Comparison of ENCODE assay signal across 25 cellular contexts in the genomic region with DNA sequence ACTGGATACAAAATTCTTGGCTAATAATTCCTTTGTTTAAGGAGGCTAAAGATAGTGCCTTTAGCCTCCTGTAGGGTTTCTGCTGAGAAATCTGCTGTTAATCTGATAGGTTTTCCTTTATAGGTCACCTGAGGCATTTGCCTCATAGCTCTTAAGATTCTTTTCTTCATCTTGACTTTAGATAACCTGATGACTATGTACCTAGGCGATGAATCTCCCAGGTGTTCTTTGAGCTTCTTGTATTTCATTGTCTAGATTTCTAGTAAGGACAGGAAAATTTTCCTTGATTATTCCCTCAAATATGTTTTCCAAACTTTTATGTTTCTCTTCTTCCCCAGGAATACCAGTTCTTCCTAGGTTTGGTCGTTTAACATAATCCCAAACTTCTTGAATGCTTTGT.
"Had no signal": no experiment of that assay in that cellular context is flagged by ENCODE, and none has a peak within 500 bp of the region (broad histone marks: within the 10 kb centered on the region; RNA-seq: fewer than 3 reads in every experiment).

No MANE protein-coding gene starts in this region.

- H3K36me3 ChIP-seq: lower lobe of right lung, ovary, right atrium auricular region, spleen, suprapubic skin, thoracic aorta, tibial artery, uterus had no signal

- ATAC-seq: left cardiac atrium; left lobe of liver; left ventricle myocardium superior; lower lobe of right lung; mucosa of descending colon; naive thymus-derived CD4-positive, alpha-beta T cell; natural killer cell treated with Interleukin-12 subunit alpha and Interleukin-12 subunit beta and Interleukin-15 and Interleukin-18, amount 100 ng/mL, for 72 hours; sciatic nerve; stimulated activated effector memory CD8-positive, alpha-beta T cell treated with anti-CD3 and anti-CD28 coated beads, Interleukin-12 subunit alpha, Interleukin-12 subunit beta, amount 100 ng/mL, for 72 hours had no signal

- H3K9me3 ChIP-seq: lower lobe of right lung, mucosa of descending colon, ovary, right atrium auricular region, thoracic aorta, tibial artery, uterus had no signal

- H3K4me2 ChIP-seq: hepatocyte had no signal

- H3K27ac ChIP-seq: hepatocyte, lower lobe of right lung, ovary, right atrium auricular region, skin epidermis, spleen, suprapubic skin, thoracic aorta, tibial artery, uterus had no signal

- H3K4me1 ChIP-seq: lower lobe of right lung, right atrium auricular region, spleen, tibial artery, uterus had no signal

- H3K27me3 Mint-ChIP-seq: progenitor cell of endocrine pancreas had no signal

- H3K36me3 Mint-ChIP-seq: stimulated activated effector memory CD8-positive, alpha-beta T cell treated with anti-CD3 and anti-CD28 coated beads, Interleukin-12 subunit alpha, Interleukin-12 subunit beta, amount 100 ng/mL, for 72 hours; type B pancreatic cell had no signal

- H3K4me1 Mint-ChIP-seq: stimulated activated effector memory CD8-positive, alpha-beta T cell treated with anti-CD3 and anti-CD28 coated beads, Interleukin-12 subunit alpha, Interleukin-12 subunit beta, amount 100 ng/mL, for 72 hours had no signal

- H3K27me3 ChIP-seq: hepatocyte, ovary, right atrium auricular region, spleen, suprapubic skin, tibial artery, uterus had no signal

- H2AFZ ChIP-seq: hepatocyte had no signal

- H3K4me3 ChIP-seq: hepatocyte, lower lobe of right lung, mucosa of descending colon, ovary, right atrium auricular region, skin epidermis, spleen, suprapubic skin, thoracic aorta, tibial artery, uterus had no signal

- H3K27ac Mint-ChIP-seq: naive thymus-derived CD4-positive, alpha-beta T cell; natural killer cell treated with Interleukin-12 subunit alpha and Interleukin-12 subunit beta and Interleukin-15 and Interleukin-18, amount 100 ng/mL, for 72 hours; progenitor cell of endocrine pancreas; stimulated activated effector memory CD8-positive, alpha-beta T cell treated with anti-CD3 and anti-CD28 coated beads, Interleukin-12 subunit alpha, Interleukin-12 subunit beta, amount 100 ng/mL, for 72 hours; stimulated activated naive CD8-positive, alpha-beta T cell treated with anti-CD3 and anti-CD28 coated beads, Interleukin-15, Interleukin-2, amounts not matched to agents 100 ng/mL and 50 ng/mL, for 24 hours; type B pancreatic cell had no signal

- DNase-seq: kidney glomerular epithelial cell; left cardiac atrium; left ventricle myocardium superior; lower lobe of right lung; midbrain; mucosa of descending colon; naive thymus-derived CD4-positive, alpha-beta T cell; ovary; spleen; stimulated activated CD4-positive, alpha-beta T cell treated with anti-CD3 and anti-CD28 coated beads, Interleukin-4, amount 100 ng/mL, for 24 hours; stimulated activated naive CD4-positive, alpha-beta T cell; tibial artery; uterus had no signal

- H3K79me2 ChIP-seq: hepatocyte had no signal

- H3K4me3 Mint-ChIP-seq: naive thymus-derived CD4-positive, alpha-beta T cell; natural killer cell treated with Interleukin-12 subunit alpha and Interleukin-12 subunit beta and Interleukin-15 and Interleukin-18, amount 100 ng/mL, for 72 hours; stimulated activated effector memory CD8-positive, alpha-beta T cell treated with anti-CD3 and anti-CD28 coated beads, Interleukin-12 subunit alpha, Interleukin-12 subunit beta, amount 100 ng/mL, for 72 hours; stimulated activated naive CD8-positive, alpha-beta T cell treated with anti-CD3 and anti-CD28 coated beads, Interleukin-15, Interleukin-2, amounts not matched to agents 100 ng/mL and 50 ng/mL, for 24 hours; type B pancreatic cell had no signal

- H3K9me3 Mint-ChIP-seq: natural killer cell treated with Interleukin-12 subunit alpha and Interleukin-12 subunit beta and Interleukin-15 and Interleukin-18, amount 100 ng/mL, for 72 hours; stimulated activated effector memory CD8-positive, alpha-beta T cell treated with anti-CD3 and anti-CD28 coated beads, Interleukin-12 subunit alpha, Interleukin-12 subunit beta, amount 100 ng/mL, for 72 hours; stimulated activated naive CD8-positive, alpha-beta T cell treated with anti-CD3 and anti-CD28 coated beads, Interleukin-15, Interleukin-2, amounts not matched to agents 100 ng/mL and 50 ng/mL, for 24 hours had no signal
